In genomic region chr2:73072416-73072815, GRCh38 we compare ENCODE assay signal across 8 cellular contexts. TPM values are rescaled to one million over a fixed set of nuclear protein-coding genes. Genes with fewer than 3 reads are reported as not detected.
DNase-seq lines count a peak whose midpoint lies in the region; ATAC-seq and TF ChIP-seq lines count a peak whose summit lies in the region.

No MANE protein-coding gene starts in this region.

- H3K79me2 ChIP-seq in fibroblast of lung (ENCODE audit: control insufficient read depth, insufficient read depth, low read length), result peaks cover 22% of the 10 kb centered on the region

- no peaks in the 10 kb centered on the region for H4K20me1 ChIP-seq in fibroblast of lung (ENCODE audit: control insufficient read depth, extremely low read depth, insufficient read depth, low read length)

- H3K4me3 ChIP-seq in GM12875 (ENCODE audit: low read depth, low read length), result peak overlapping the region; percentile 83
- H3K4me3 ChIP-seq in fibroblast of lung (replicated peaks in 1 of 4; ENCODE audit: control extremely low read depth in 1 of 4, insufficient read depth in 1 of 4, low read depth in 3 of 4, low read length in 4 of 4), result peak overlapping the region in 3 of 4 experiments; percentile 66 to 85 (median 82)
- H3K4me3 ChIP-seq in skeletal muscle satellite cell (ENCODE audit: low read length), result peak overlapping the region; percentile 92

- DNase-seq in T-helper 17 cell (no peak), fibroblast of lung (ENCODE audit: low read depth in 2 of 2) (no peak), NCI-H1417 treated with DMSO at 0.1 percent for 48 hours (lab: John Stamatoyannopoulos, UW) (no peak), NCI-H1048 (lab: John Stamatoyannopoulos, UW) (no peak), NCI-H2227 (lab: John Stamatoyannopoulos, UW; ENCODE audit: unreplicated experiment) (no peak)

- TF ChIP-seq CTCF in GM12875 (IDR thresholded peaks at IDR 0.05; ENCODE audit: borderline replicate concordance, insufficient read depth, low read depth, low read length) (no peak), fibroblast of lung (conservative IDR thresholded peaks at IDR 0.05 in 1 of 2, IDR thresholded peaks at IDR 0.05 in 1 of 2; ENCODE audit: low read depth in 1 of 2, low read length in 2 of 2) (no peak)

- H3K4me2 ChIP-seq in fibroblast of lung (ENCODE audit: extremely low read depth, insufficient read depth, low read length), result peak overlapping the region; percentile 91
- H3K4me2 ChIP-seq in skeletal muscle satellite cell (ENCODE audit: low read length), result peak overlapping the region; percentile 96

- H3K27me3 Mint-ChIP-seq in T-helper 17 cell, result no peaks in the 10 kb centered on the region

- ATAC-seq in T-helper 17 cell (no peak), HG03378 (IDR thresholded peaks at IDR 0.05; ENCODE audit: unreplicated experiment) (no peak)

- H3K27me3 ChIP-seq in fibroblast of lung (ENCODE audit: control insufficient read depth, insufficient read depth, low read length) (no peaks in the 10 kb centered on the region), skeletal muscle satellite cell (ENCODE audit: control insufficient read depth, insufficient read depth, low read length) (no peaks in the 10 kb centered on the region)

- H3K27ac ChIP-seq in fibroblast of lung (ENCODE audit: insufficient read depth, low read length), result no peak overlapping the region

- peak overlapping the region; percentile 93 for H3K27ac Mint-ChIP-seq in T-helper 17 cell

- H2AFZ ChIP-seq in fibroblast of lung (ENCODE audit: low read length), result no peak overlapping the region

- H3K36me3 ChIP-seq in fibroblast of lung (ENCODE audit: control insufficient read depth, insufficient read depth, low read length) (peaks cover 3% of the 10 kb centered on the region), skeletal muscle satellite cell (ENCODE audit: insufficient read depth, low read length) (peaks cover 22% of the 10 kb centered on the region)

- H3K4me1 ChIP-seq in fibroblast of lung (ENCODE audit: control insufficient read depth, extremely low read depth, insufficient read depth, low read length) (peaks cover 11% of the 10 kb centered on the region), skeletal muscle satellite cell (ENCODE audit: control insufficient read depth, insufficient read depth, low read length) (peaks cover 19% of the 10 kb centered on the region)

- peak overlapping the region; percentile 93 for H3K4me3 Mint-ChIP-seq in T-helper 17 cell

- H3K4me1 Mint-ChIP-seq in T-helper 17 cell, result peaks cover 35% of the 10 kb centered on the region

- H3K9me3 ChIP-seq in T-helper 17 cell (ENCODE audit: control insufficient read depth, low read length, poor library complexity, severe bottlenecking), result no peaks in the 10 kb centered on the region
- no peaks in the 10 kb centered on the region for H3K9me3 ChIP-seq in fibroblast of lung (ENCODE audit: control insufficient read depth, insufficient read depth, low read depth, low read length)
- no peaks in the 10 kb centered on the region for H3K9me3 ChIP-seq in skeletal muscle satellite cell (replicated peaks; ENCODE audit: low read length)

- H3K9ac ChIP-seq in fibroblast of lung (ENCODE audit: insufficient read depth, low read length), result no peak overlapping the region
- peak overlapping the region; percentile 93 for H3K9ac ChIP-seq in skeletal muscle satellite cell (ENCODE audit: low read depth, low read length)

- peaks cover 4% of the 10 kb centered on the region for H3K36me3 Mint-ChIP-seq in T-helper 17 cell (ENCODE audit: low read depth)

RNA-seq across cellular contexts. Expression of gene SFXN5, which starts 0.9 kb away (rescaled TPM):
- total RNA-seq in T-helper 17 cell, result 10 to 100 TPM in 1 of 2 donors, 1 to 10 TPM in 1; 7.0 to 10.0 TPM
- total RNA-seq in fibroblast of lung, result 10.0 and 13.9 TPM in 2 replicates
- polyA plus RNA-seq in fibroblast of lung, result 5.8 and 11.0 TPM in 2 replicates
- 5.7 and 11.0 TPM in 2 replicates for polyA plus RNA-seq in fibroblast of lung (2012)
- polyA minus RNA-seq in fibroblast of lung (ENCODE audit: low replicate concordance), result 14.8 and 24.7 TPM in 2 replicates
- 5.6 and 7.4 TPM in 2 replicates for total RNA-seq in skeletal muscle satellite cell (2012; rRNA removed)

RNA-seq across cellular contexts. Expression of gene RAB11FIP5, which starts 40.3 kb away (rescaled TPM):
- 10 to 100 TPM; 13.1 to 19.4 TPM for total RNA-seq in T-helper 17 cell
- total RNA-seq in fibroblast of lung, result 22.3 and 35.0 TPM in 2 replicates
- 27.7 TPM in 2 replicates for polyA plus RNA-seq in fibroblast of lung
- polyA plus RNA-seq in fibroblast of lung (2012), result 29.7 and 35.4 TPM in 2 replicates
- polyA minus RNA-seq in fibroblast of lung (ENCODE audit: low replicate concordance), result 68.2 and 91.5 TPM in 2 replicates
- total RNA-seq in skeletal muscle satellite cell (2012; rRNA removed), result 37.3 and 47.6 TPM in 2 replicates
